Comparison of ENCODE assay signal across 1 cellular context in the genomic region with DNA sequence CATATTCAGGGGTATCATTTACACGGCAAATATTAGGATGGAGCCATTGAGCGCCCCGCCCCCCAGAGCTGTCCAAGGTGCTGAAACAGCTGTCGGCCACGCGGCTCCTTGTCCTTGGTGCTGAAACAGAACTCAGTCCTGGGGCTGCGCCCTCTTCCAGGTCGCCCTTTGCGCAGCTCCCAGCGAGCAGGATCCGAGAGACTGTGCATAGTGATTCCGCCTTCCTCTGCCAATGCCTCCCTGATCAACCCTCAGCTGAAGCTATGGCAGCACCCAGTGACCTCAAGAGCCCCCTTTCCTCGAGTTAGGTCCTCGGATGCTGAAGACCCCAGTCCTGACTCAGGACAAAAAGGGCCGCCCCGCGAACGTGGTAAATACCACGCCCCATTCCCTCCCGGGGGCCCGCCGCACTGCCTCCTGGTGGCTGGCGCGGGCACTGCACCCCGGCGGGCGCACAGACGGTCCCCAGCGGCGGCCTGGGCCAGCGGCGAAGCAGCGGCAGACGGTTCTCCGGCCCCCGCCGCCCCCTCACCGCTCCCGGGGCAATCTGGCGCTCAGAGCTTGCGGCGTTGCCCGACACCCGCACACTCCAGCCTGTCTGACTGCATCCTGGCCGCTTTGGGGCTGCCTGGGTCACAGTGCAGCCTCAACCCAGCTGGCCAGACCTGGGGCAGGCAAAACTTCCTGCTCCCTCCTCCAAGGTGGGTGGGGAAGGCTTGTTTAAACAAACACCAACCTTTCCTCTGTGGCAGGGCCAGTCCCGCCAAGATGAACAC.
A peak's percentile ranks its signal among the peaks of the same experiment; 100 is the strongest.
TF ChIP-seq lines count a peak whose summit lies in the region.

No MANE protein-coding gene starts in this region.

TF ChIP-seq in HepG2, 621 proteins besides CTCF, POLR2A, EP300 and RAD21 (continued from another document and continues in another):
- peak; percentile 100 for TF ChIP-seq ZBTB20 (CRISPR knock-in tag; IDR thresholded peaks at IDR 0.05; ENCODE audit: borderline replicate concordance, low read depth)
- peak; percentile 99 for TF ChIP-seq ZNF530 (CRISPR knock-in tag; IDR thresholded peaks at IDR 0.05; ENCODE audit: low read depth)
- TF ChIP-seq PRMT3 (CRISPR knock-in tag; IDR thresholded peaks at IDR 0.05; ENCODE audit: borderline replicate concordance, low read depth): peak; percentile 100
- TF ChIP-seq JUN (CRISPR knock-in tag; IDR thresholded peaks at IDR 0.05): peak; percentile 97
- peak; percentile 95 for TF ChIP-seq ZNF496 (CRISPR knock-in tag; IDR thresholded peaks at IDR 0.05; ENCODE audit: insufficient replicate concordance)
- TF ChIP-seq KAT7 (CRISPR knock-in tag; IDR thresholded peaks at IDR 0.05; ENCODE audit: borderline replicate concordance): peak; percentile 96
- TF ChIP-seq ZNF180 (CRISPR knock-in tag; IDR thresholded peaks at IDR 0.05; ENCODE audit: borderline replicate concordance, low read depth): peak; percentile 98; the same call in 1 of the 2 replicates
- TF ChIP-seq AGO1 (IDR thresholded peaks at IDR 0.05; ENCODE audit: low read depth, low read length, poor library complexity, severe bottlenecking): no peak
- peak; percentile 100 for TF ChIP-seq POGK (CRISPR knock-in tag; conservative IDR thresholded peaks at IDR 0.05)
- TF ChIP-seq ZNF678 (CRISPR knock-in tag; IDR thresholded peaks at IDR 0.05): peak; percentile 100
- TF ChIP-seq, protein P1, sequence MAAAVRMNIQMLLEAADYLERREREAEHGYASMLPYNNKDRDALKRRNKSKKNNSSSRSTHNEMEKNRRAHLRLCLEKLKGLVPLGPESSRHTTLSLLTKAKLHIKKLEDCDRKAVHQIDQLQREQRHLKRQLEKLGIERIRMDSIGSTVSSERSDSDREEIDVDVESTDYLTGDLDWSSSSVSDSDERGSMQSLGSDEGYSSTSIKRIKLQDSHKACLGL (CRISPR knock-in tag; IDR thresholded peaks at IDR 0.05): peak; percentile 100
- TF ChIP-seq SALL1 (CRISPR knock-in tag; IDR thresholded peaks at IDR 0.05): peak; percentile 100
- TF ChIP-seq, protein P2, sequence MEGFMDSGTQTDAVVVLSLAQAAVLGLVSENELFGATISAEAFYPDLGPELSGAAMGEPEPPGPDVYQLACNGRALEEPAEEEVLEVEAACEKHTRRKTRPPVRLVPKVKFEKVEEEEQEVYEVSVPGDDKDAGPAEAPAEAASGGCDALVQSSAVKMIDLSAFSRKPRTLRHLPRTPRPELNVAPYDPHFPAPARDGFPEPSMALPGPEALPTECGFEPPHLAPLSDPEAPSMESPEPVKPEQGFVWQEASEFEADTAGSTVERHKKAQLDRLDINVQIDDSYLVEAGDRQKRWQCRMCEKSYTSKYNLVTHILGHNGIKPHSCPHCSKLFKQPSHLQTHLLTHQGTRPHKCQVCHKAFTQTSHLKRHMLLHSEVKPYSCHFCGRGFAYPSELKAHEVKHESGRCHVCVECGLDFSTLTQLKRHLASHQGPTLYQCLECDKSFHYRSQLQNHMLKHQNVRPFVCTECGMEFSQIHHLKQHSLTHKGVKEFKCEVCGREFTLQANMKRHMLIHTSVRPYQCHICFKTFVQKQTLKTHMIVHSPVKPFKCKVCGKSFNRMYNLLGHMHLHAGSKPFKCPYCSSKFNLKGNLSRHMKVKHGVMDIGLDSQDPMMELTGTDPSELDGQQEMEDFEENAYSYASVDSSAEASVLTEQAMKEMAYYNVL (CRISPR knock-in tag; IDR thresholded peaks at IDR 0.05; ENCODE audit: borderline replicate concordance): peak; percentile 99
- TF ChIP-seq PPARG (CRISPR knock-in tag; conservative IDR thresholded peaks at IDR 0.05): peak; percentile 97
- TF ChIP-seq ZNF260 (CRISPR knock-in tag; IDR thresholded peaks at IDR 0.05; ENCODE audit: borderline replicate concordance, low read depth): no peak
- no peak for TF ChIP-seq BHLHE40 (IDR thresholded peaks at IDR 0.05; ENCODE audit: low read length)
- peak; percentile 98 for TF ChIP-seq GATAD2A (CRISPR knock-in tag; IDR thresholded peaks at IDR 0.05)
- TF ChIP-seq ATRX (CRISPR knock-in tag; IDR thresholded peaks at IDR 0.05; ENCODE audit: borderline replicate concordance): peak; percentile 98; the same call in 1 of the 2 replicates
- peak; percentile 100 for TF ChIP-seq ZNF75D (CRISPR knock-in tag; IDR thresholded peaks at IDR 0.05; ENCODE audit: borderline replicate concordance)
- peak; percentile 99; the same call in 1 of the 2 replicates for TF ChIP-seq ZNF839 (CRISPR knock-in tag; IDR thresholded peaks at IDR 0.05; ENCODE audit: borderline replicate concordance)
- peak; percentile 93 for TF ChIP-seq THAP11 (CRISPR knock-in tag; IDR thresholded peaks at IDR 0.05)
- TF ChIP-seq, protein P3, sequence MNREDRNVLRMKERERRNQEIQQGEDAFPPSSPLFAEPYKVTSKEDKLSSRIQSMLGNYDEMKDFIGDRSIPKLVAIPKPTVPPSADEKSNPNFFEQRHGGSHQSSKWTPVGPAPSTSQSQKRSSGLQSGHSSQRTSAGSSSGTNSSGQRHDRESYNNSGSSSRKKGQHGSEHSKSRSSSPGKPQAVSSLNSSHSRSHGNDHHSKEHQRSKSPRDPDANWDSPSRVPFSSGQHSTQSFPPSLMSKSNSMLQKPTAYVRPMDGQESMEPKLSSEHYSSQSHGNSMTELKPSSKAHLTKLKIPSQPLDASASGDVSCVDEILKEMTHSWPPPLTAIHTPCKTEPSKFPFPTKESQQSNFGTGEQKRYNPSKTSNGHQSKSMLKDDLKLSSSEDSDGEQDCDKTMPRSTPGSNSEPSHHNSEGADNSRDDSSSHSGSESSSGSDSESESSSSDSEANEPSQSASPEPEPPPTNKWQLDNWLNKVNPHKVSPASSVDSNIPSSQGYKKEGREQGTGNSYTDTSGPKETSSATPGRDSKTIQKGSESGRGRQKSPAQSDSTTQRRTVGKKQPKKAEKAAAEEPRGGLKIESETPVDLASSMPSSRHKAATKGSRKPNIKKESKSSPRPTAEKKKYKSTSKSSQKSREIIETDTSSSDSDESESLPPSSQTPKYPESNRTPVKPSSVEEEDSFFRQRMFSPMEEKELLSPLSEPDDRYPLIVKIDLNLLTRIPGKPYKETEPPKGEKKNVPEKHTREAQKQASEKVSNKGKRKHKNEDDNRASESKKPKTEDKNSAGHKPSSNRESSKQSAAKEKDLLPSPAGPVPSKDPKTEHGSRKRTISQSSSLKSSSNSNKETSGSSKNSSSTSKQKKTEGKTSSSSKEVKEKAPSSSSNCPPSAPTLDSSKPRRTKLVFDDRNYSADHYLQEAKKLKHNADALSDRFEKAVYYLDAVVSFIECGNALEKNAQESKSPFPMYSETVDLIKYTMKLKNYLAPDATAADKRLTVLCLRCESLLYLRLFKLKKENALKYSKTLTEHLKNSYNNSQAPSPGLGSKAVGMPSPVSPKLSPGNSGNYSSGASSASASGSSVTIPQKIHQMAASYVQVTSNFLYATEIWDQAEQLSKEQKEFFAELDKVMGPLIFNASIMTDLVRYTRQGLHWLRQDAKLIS (CRISPR knock-in tag; IDR thresholded peaks at IDR 0.05): peak; percentile 97
- TF ChIP-seq TBP (CRISPR knock-in tag; IDR thresholded peaks at IDR 0.05): no peak
- peak; percentile 99; the same call in 1 of the 2 replicates for TF ChIP-seq ELK4 (CRISPR knock-in tag; IDR thresholded peaks at IDR 0.05; ENCODE audit: borderline replicate concordance)
- TF ChIP-seq ATM (IDR thresholded peaks at IDR 0.05; ENCODE audit: borderline replicate concordance): no peak
- no peak for TF ChIP-seq POLR2AphosphoS5 (IDR thresholded peaks at IDR 0.05; ENCODE audit: low read depth, low read length)
- TF ChIP-seq WIZ (CRISPR knock-in tag; IDR thresholded peaks at IDR 0.05): peak; percentile 100
- TF ChIP-seq, protein P4, sequence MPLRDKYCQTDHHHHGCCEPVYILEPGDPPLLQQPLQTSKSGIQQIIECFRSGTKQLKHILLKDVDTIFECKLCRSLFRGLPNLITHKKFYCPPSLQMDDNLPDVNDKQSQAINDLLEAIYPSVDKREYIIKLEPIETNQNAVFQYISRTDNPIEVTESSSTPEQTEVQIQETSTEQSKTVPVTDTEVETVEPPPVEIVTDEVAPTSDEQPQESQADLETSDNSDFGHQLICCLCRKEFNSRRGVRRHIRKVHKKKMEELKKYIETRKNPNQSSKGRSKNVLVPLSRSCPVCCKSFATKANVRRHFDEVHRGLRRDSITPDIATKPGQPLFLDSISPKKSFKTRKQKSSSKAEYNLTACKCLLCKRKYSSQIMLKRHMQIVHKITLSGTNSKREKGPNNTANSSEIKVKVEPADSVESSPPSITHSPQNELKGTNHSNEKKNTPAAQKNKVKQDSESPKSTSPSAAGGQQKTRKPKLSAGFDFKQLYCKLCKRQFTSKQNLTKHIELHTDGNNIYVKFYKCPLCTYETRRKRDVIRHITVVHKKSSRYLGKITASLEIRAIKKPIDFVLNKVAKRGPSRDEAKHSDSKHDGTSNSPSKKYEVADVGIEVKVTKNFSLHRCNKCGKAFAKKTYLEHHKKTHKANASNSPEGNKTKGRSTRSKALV (CRISPR knock-in tag; IDR thresholded peaks at IDR 0.05): peak; percentile 100
- no peak for TF ChIP-seq TAF15 (IDR thresholded peaks at IDR 0.05; ENCODE audit: low read depth, low read length, poor library complexity, severe bottlenecking)
- no peak for TF ChIP-seq FOXA1 (IDR thresholded peaks at IDR 0.05)
- peak; percentile 59 for TF ChIP-seq FOXA1 (CRISPR knock-in tag; IDR thresholded peaks at IDR 0.05)
- peak; percentile 100 for TF ChIP-seq ZNF431 (CRISPR knock-in tag; IDR thresholded peaks at IDR 0.05; ENCODE audit: borderline replicate concordance, low read depth)
- peak; percentile 100 for TF ChIP-seq SMAD1 (CRISPR knock-in tag; IDR thresholded peaks at IDR 0.05; ENCODE audit: borderline replicate concordance, low read depth)
- peak; percentile 99 for TF ChIP-seq RFXAP (CRISPR knock-in tag; IDR thresholded peaks at IDR 0.05; ENCODE audit: borderline replicate concordance)
- peak; percentile 100 for TF ChIP-seq ZNF225 (CRISPR knock-in tag; IDR thresholded peaks at IDR 0.05)
- TF ChIP-seq, protein P5, sequence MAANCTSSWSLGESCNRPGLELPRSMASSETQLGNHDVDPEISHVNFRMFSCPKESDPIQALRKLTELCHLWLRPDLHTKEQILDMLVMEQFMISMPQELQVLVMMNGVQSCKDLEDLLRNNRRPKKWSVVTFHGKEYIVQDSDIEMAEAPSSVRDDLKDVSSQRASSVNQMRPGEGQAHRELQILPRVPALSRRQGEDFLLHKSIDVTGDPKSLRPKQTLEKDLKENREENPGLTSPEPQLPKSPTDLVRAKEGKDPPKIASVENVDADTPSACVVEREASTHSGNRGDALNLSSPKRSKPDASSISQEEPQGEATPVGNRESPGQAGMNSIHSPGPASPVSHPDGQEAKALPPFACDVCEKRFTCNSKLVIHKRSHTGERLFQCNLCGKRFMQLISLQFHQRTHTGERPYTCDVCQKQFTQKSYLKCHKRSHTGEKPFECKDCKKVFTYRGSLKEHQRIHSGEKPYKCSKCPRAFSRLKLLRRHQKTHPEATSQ (CRISPR knock-in tag; IDR thresholded peaks at IDR 0.05; ENCODE audit: borderline replicate concordance): peak; percentile 100
- TF ChIP-seq ZNF547 (CRISPR knock-in tag; IDR thresholded peaks at IDR 0.05): peak; percentile 100
- TF ChIP-seq CREBL2 (CRISPR knock-in tag; IDR thresholded peaks at IDR 0.05; ENCODE audit: borderline replicate concordance): peak; percentile 100
- TF ChIP-seq LRRFIP1 (CRISPR knock-in tag; conservative IDR thresholded peaks at IDR 0.05): peak; percentile 99
- TF ChIP-seq SIN3B (IDR thresholded peaks at IDR 0.05; ENCODE audit: low read length): peak; percentile 72
- no peak; the same call in 1 of the 2 replicates for TF ChIP-seq SUZ12 (IDR thresholded peaks at IDR 0.05; ENCODE audit: low read depth, low read length)
- TF ChIP-seq ZNF570 (CRISPR knock-in tag; IDR thresholded peaks at IDR 0.05; ENCODE audit: borderline replicate concordance): peak; percentile 100
